In the genomic region with DNA sequence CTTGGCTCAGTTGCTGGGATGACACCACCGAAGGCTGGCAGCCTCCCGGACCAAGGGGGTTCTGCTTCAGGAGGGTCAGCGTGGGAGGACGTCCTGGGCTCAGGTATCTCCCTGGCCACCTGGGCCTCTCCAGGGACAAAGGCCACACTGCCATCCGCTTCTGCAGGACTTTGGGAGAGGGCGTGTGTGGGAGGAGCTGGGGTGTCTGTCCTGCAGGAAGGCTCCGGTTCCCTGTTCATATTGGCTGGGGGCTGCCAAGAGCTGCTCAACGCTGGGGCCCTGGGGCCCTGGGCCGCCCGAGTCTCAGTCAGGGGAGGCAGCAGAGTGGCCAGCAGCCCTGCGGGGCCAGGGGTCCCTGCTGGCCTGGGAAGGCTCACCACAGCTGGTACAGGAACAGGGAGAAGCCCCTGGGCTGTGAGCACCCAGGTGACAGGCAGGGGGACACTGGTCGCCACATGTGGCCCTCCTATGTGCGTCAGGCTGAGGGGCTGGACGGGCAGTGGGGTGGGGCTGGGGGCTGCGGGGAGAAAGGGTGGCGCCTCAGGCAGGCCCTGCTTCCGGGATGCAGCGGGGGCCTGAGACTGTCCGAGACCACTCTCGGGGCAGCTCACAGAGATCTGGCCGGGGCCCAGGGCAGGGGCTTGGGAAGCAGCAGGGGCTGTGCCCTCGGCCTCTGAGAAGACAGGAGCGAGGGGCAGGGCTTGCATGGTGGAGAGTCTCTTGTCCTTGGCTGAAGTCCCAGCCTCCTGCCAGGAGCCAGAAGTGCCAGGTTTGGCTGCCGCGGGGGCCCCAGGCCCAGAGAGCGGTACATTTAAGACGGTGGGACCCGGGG, we compare ENCODE assay signal across 21 cellular contexts.
"Had no signal": no experiment of that assay in that cellular context is flagged by ENCODE, and none has a peak within 500 bp of the region (broad histone marks: within the 10 kb centered on the region; RNA-seq: fewer than 3 reads in every experiment).

No MANE protein-coding gene starts in this region.

- DNase-seq: activated T-cell treated with anti-CD3 and anti-CD28 coated beads, Interleukin-2, amount 50 U/mL, for 1 hour; aorta; dorsolateral prefrontal cortex; effector memory CD8-positive, alpha-beta T cell; glutamatergic neuron; hippocampal formation; kidney glomerular epithelial cell; naive B cell; posterior cingulate gyrus; sigmoid colon; stimulated activated CD4-positive, alpha-beta T cell treated with anti-CD3 and anti-CD28 coated beads, Interleukin-2, amount 100 ng/mL, for 48 hours; stimulated activated CD8-positive, alpha-beta memory T cell treated with anti-CD3 and anti-CD28 coated beads, Interleukin-4, amount 100 ng/mL, for 48 hours; stimulated activated naive B cell treated with anti-CD40 and anti-IgM and Interleukin-4, amounts not matched to agents 10 μg/mL and 1 μg/mL and 100 μg/mL, for 72 hours; transverse colon had no signal

- H3K27me3 ChIP-seq: dorsolateral prefrontal cortex, esophagus muscularis mucosa, sigmoid colon, transverse colon had no signal

- H3K9me3 ChIP-seq: esophagus muscularis mucosa, sigmoid colon, transverse colon had no signal

- H3K4me3 ChIP-seq: dorsolateral prefrontal cortex, esophagus muscularis mucosa, lung, sigmoid colon, transverse colon had no signal

- H3K4me1 ChIP-seq: esophagus muscularis mucosa, sigmoid colon had no signal

- FAIRE-seq: frontal cortex, urothelium cell line had no signal

- H3K27ac ChIP-seq: dorsolateral prefrontal cortex, esophagus muscularis mucosa, sigmoid colon, transverse colon had no signal

- ATAC-seq: activated naive CD4-positive, alpha-beta T cell treated with anti-CD3 and anti-CD28 coated beads, Interleukin-2, amount 50 U/mL, for 72 hours; activated T-helper 17 cell treated with anti-CD3 and anti-CD28 coated beads, Interleukin-2, amount 50 U/mL, for 72 hours; effector memory CD8-positive, alpha-beta T cell; stimulated activated naive B cell treated with anti-CD40 and anti-IgM and Interleukin-4, amounts not matched to agents 10 μg/mL and 1 μg/mL and 100 μg/mL, for 72 hours; WTC11 had no signal
